ENCODE assay signal across 29 cellular contexts in genomic region chr13:20175907-20176652, GRCh38. TPM values are rescaled to one million over a fixed set of nuclear protein-coding genes. Genes with fewer than 3 reads are reported as not detected.
DNase-seq lines count a peak whose midpoint lies in the region; ATAC-seq and TF ChIP-seq lines count a peak whose summit lies in the region.
"Had no signal": no experiment of that assay in that cellular context is flagged by ENCODE, and none has a peak within 500 bp of the region (broad histone marks: within the 10 kb centered on the region; RNA-seq: fewer than 3 reads in every experiment).

No MANE protein-coding gene starts in this region.

- no peaks in the 10 kb centered on the region for H3K79me2 ChIP-seq in PC-3 (ENCODE audit: low read length)
- H3K79me2 ChIP-seq: parathyroid adenoma had no signal

- peak overlapping the region; percentile 71 for H2AK5ac ChIP-seq in IMR-90 (ENCODE audit: low read depth, low read length)

- in situ Hi-C loops in IMR-90 (cut with MboI; ENCODE audit: low sequenced_read_pairs) = loop anchor here (25.0 kb wide), 3 partner anchors 536 to 1311 kb away; partner anchors contain the start of gene IL17D

- H3K9me3 ChIP-seq in IMR-90 (ENCODE audit: control insufficient read depth, insufficient read depth, low read length) (no peaks in the 10 kb centered on the region), PC-3 (ENCODE audit: low read length) (no peaks in the 10 kb centered on the region), heart left ventricle (no peaks in the 10 kb centered on the region)
- no peaks in the 10 kb centered on the region for H3K9me3 ChIP-seq in CD8-positive, alpha-beta memory T cell (ENCODE audit: low read length)
- H3K9me3 ChIP-seq: body of pancreas had no signal

- H3K4me1 ChIP-seq in IMR-90 (ENCODE audit: control insufficient read depth, insufficient read depth, low read length) (peaks cover 14% of the 10 kb centered on the region; the same call in 1 of the 2 replicates), PC-3 (ENCODE audit: insufficient read depth, low read length) (peaks cover 24% of the 10 kb centered on the region), heart left ventricle (peaks cover 0 to 14% (median 0%) of the 10 kb centered on the region in 12 donors)
- H3K4me1 ChIP-seq in CD8-positive, alpha-beta memory T cell (ENCODE audit: insufficient read depth, low read length) = no peaks in the 10 kb centered on the region
- H3K4me1 ChIP-seq: parathyroid adenoma had no signal

- CTCF ChIA-PET in IMR-90 (lab: Yijun Ruan, JAX) = interaction anchor here (0.6 kb wide), 1 partner anchor 314 kb away, joined by 4 read pairs; no protein-coding TSS in a partner anchor
- CTCF ChIA-PET in PC-3 (lab: Charles Lee) = interaction anchor here (0.6 kb wide), 1 partner anchor 749 kb away, joined by 4 read pairs; no protein-coding TSS in a partner anchor
- CTCF ChIA-PET in CD8-positive, alpha-beta memory T cell (lab: Charles Lee) = interaction anchor here (1.1 kb wide), 1 partner anchor 10 kb away, joined by 4 read pairs; no protein-coding TSS in a partner anchor

- H4K8ac ChIP-seq in IMR-90 (ENCODE audit: low read depth in 2 of 2, low read length in 2 of 2) = peak overlapping the region; percentile 2 to 50; a peak in 1 of 4 replicates

- no peak overlapping the region; the same call in 1 of the 2 replicates for H4K5ac ChIP-seq in IMR-90 (ENCODE audit: low read depth, low read length)

- H3K4me3 ChIP-seq in IMR-90 (ENCODE audit: insufficient read depth, low read depth, low read length) = no peak overlapping the region
- H3K4me3 ChIP-seq in PC-3 (ENCODE audit: low read length) = no peak overlapping the region
- no peak overlapping the region for H3K4me3 ChIP-seq in CD8-positive, alpha-beta memory T cell (ENCODE audit: low read length)
- no peak overlapping the region for H3K4me3 ChIP-seq in heart left ventricle
- H3K4me3 ChIP-seq: body of pancreas, smooth muscle cell had no signal

- peak overlapping the region; percentile 78 for H2BK120ac ChIP-seq in IMR-90 (ENCODE audit: low read depth, low read length)

- H3F3A ChIP-seq in PC-3 (ENCODE audit: low read length, unreplicated experiment) = no peaks in the 10 kb centered on the region

- no peak overlapping the region for H2BK5ac ChIP-seq in IMR-90 (ENCODE audit: low read depth, low read length, poor library complexity, severe bottlenecking)

- peak overlapping the region; percentile 54 for H3K4ac ChIP-seq in IMR-90 (ENCODE audit: low read depth, low read length)

- peak overlapping the region; percentile 83; the same call in 1 of the 2 replicates for H3K27ac ChIP-seq in IMR-90 (ENCODE audit: insufficient read depth, low read length)
- peak overlapping the region; percentile 72 for H3K27ac ChIP-seq in PC-3 (ENCODE audit: low read length)
- H3K27ac ChIP-seq in CD8-positive, alpha-beta memory T cell (ENCODE audit: low read depth, low read length) = no peak overlapping the region
- no peak overlapping the region for H3K27ac ChIP-seq in heart left ventricle
- H3K27ac ChIP-seq: parathyroid adenoma had no signal

- 0 out of 2 replicates have a peak overlapping the region, but pooled peaks have one; percentile 27 for H3K14ac ChIP-seq in IMR-90 (replicated peaks; ENCODE audit: low read depth, low read length)

- H3K9ac ChIP-seq in IMR-90 (ENCODE audit: low read depth, low read length) = no peak overlapping the region
- H3K9ac ChIP-seq in PC-3 (ENCODE audit: low read length) = peak overlapping the region; percentile 58; the same call in 1 of the 2 replicates
- H3K9ac ChIP-seq: parathyroid adenoma had no signal

- peak overlapping the region; percentile 48 for H2AK9ac ChIP-seq in IMR-90 (replicated peaks; ENCODE audit: low read depth, low read length, poor library complexity)

- H2AFZ ChIP-seq in IMR-90 (replicated peaks; ENCODE audit: low read length, poor library complexity) (peak overlapping the region; percentile 37), PC-3 (ENCODE audit: low read length) (no peak overlapping the region)
- H2AFZ ChIP-seq: parathyroid adenoma had no signal

- peaks cover 6 to 9% (median 7%) of the 10 kb centered on the region in 3 donors for H3K4me1 Mint-ChIP-seq in CD8-positive, alpha-beta memory T cell

- ATAC-seq in IMR-90 (ENCODE audit: low read depth) (no peak), PC-3 (no peak), heart left ventricle (no peak)
- ATAC-seq: activated CD8-positive, alpha-beta T cell treated with anti-CD3 and anti-CD28 coated beads for 36 hours; activated T-helper 17 cell treated with anti-CD3 and anti-CD28 coated beads, Interleukin-2, amount 50 U/mL, for 72 hours had no signal

- no peak overlapping the region for H3K23ac ChIP-seq in IMR-90 (ENCODE audit: low read depth, low read length)

- H3K36me3 Mint-ChIP-seq in CD8-positive, alpha-beta memory T cell = no peaks in the 10 kb centered on the region
- H3K36me3 Mint-ChIP-seq: activated naive CD4-positive, alpha-beta T cell treated with anti-CD3 and anti-CD28 coated beads, Interleukin-2, amount 10 ng/mL, durations not matched to agents 7 days and 5 days had no signal

- DNase-seq in IMR-90 (no peak), PC-3 (no peak), head of caudate nucleus (peak in 33 of 42 donors; percentile 32 to 92 (median 65)), putamen (ENCODE audit: low spot score) (peak; percentile 68), heart left ventricle (no peak), AML-193 (lab: John Stamatoyannopoulos, UW) (no peak)
- no peak for DNase-seq in activated CD4-positive, alpha-beta T cell treated with anti-CD3 and anti-CD28 coated beads, Interleukin-2, amount 50 U/mL, for 4 hours
- no peak for DNase-seq in CD8-positive, alpha-beta memory T cell
- DNase-seq: activated CD4-positive, CD25-positive, alpha-beta regulatory T cell treated with anti-CD3 and anti-CD28 coated beads, Interleukin-2, amount 50 U/mL, for 72 hours; activated CD8-positive, alpha-beta T cell treated with anti-CD3 and anti-CD28 coated beads for 36 hours; activated naive CD4-positive, alpha-beta T cell treated with anti-CD3 and anti-CD28 coated beads, Interleukin-2, amount 10 ng/mL, durations not matched to agents 7 days and 5 days; body of pancreas; CD4-positive, alpha-beta T cell; DMS 273 treated with DMSO at 0.1 percent for 48 hours; GOT3; mesendoderm; NCI-H1105; NCI-H2081; NCI-H82; stimulated activated CD4-positive, alpha-beta T cell treated with anti-CD3 and anti-CD28 coated beads, Interleukin-1b, Interleukin-23, amount 100 ng/mL, for 48 hours; stimulated activated naive CD4-positive, alpha-beta T cell treated with Interleukin-2 at 50 U/mL for 16 hours had no signal

- POLR2A ChIA-PET in IMR-90 (lab: Charles Lee; ENCODE audit: unreplicated experiment) = no interaction called here
- POLR2A ChIA-PET in PC-3 (lab: Charles Lee; ENCODE audit: unreplicated experiment) = no interaction called here
- POLR2A ChIA-PET in CD8-positive, alpha-beta memory T cell (lab: Charles Lee) = no interaction called here

- intact Hi-C loops in IMR-90 (cut with micrococcal nuclease) = no loop called here
- intact Hi-C loops in PC-3 (cut with micrococcal nuclease) = loop anchor here (1.0 kb wide), 1 partner anchor 14 kb away; no protein-coding TSS in a partner anchor
- intact Hi-C loops in head of caudate nucleus (cut with DNase I) = no loop called here
- intact Hi-C loops in heart left ventricle (cut with DNase I) = no loop called here

- no peak for TF ChIP-seq RAD21 in IMR-90 (IDR thresholded peaks at IDR 0.05; ENCODE audit: low read length)

- H3K27me3 ChIP-seq in IMR-90 (ENCODE audit: control insufficient read depth, insufficient read depth, low read length) (peaks cover 6% of the 10 kb centered on the region), PC-3 (ENCODE audit: low read length) (no peaks in the 10 kb centered on the region), heart left ventricle (peaks cover 0 to 33% (median 3%) of the 10 kb centered on the region in 9 donors)
- peaks cover 14% of the 10 kb centered on the region for H3K27me3 ChIP-seq in CD8-positive, alpha-beta memory T cell (ENCODE audit: insufficient read depth, low read length, poor library complexity, severe bottlenecking)
- H3K27me3 ChIP-seq: body of pancreas had no signal

- H3K4me3 Mint-ChIP-seq in CD8-positive, alpha-beta memory T cell = no peak overlapping the region
- H3K4me3 Mint-ChIP-seq: activated CD8-positive, alpha-beta T cell treated with anti-CD3 and anti-CD28 coated beads for 36 hours; activated naive CD4-positive, alpha-beta T cell treated with anti-CD3 and anti-CD28 coated beads, Interleukin-2, amount 10 ng/mL, durations not matched to agents 7 days and 5 days; CD4-positive, alpha-beta T cell; neural crest cell; T-helper 1 cell treated with Interleukin-12 subunit alpha and Interleukin-12 subunit beta and Interleukin-4 antibody, amounts not matched to agents 30 μg/mL and 1 μg/mL, for 36 hours had no signal

- no peak overlapping the region; the same call in 1 of the 2 replicates for H3K56ac ChIP-seq in IMR-90 (ENCODE audit: extremely low read depth, insufficient read depth, low read length)

- H2BK15ac ChIP-seq in IMR-90 (ENCODE audit: low read depth, low read length) = peak overlapping the region; percentile 83; the same call in 2 of the 3 replicates

- H3K9me2 ChIP-seq in PC-3 (replicated peaks; ENCODE audit: low read length) = no peaks in the 10 kb centered on the region

- H4K91ac ChIP-seq in IMR-90 (ENCODE audit: insufficient read depth, low read depth, low read length) = peak overlapping the region; percentile 8

- H3K18ac ChIP-seq in IMR-90 (ENCODE audit: low read depth, low read length) = no peak overlapping the region; the same call in 1 of the 2 replicates

- peak overlapping the region; percentile 79; the same call in 1 of the 2 replicates for H2BK20ac ChIP-seq in IMR-90 (ENCODE audit: low read depth, low read length)

- WGBS in IMR-90 (ENCODE audit: extremely low coverage in 2 of 2, insufficient read length in 1 of 2), 2 experiments = 100% methylated on average over 4 of the region's 14 CpGs; no CpG with 5 or more reads in 1 of the 2 experiments
- WGBS in heart left ventricle, 4 donors = 72 to 76% (median 74%) methylated on average over 14 of the region's 14 CpGs

- BruUV-seq in IMR-90 (replicated peaks; lab: Mats Ljungman, UMichigan) (no TSS peak), PC-3 (replicated peaks; lab: Mats Ljungman, UMichigan) (no TSS peak)

- TF ChIP-seq CTCF in IMR-90 (conservative IDR thresholded peaks at IDR 0.05; ENCODE audit: low read depth, low read length) = no peak
- no peak for TF ChIP-seq CTCF in PC-3 (conservative IDR thresholded peaks at IDR 0.05; ENCODE audit: low read depth, low read length)
- TF ChIP-seq CTCF in heart left ventricle (IDR thresholded peaks at IDR 0.05) = no peak

- H3K9me3 Mint-ChIP-seq in CD8-positive, alpha-beta memory T cell = no peaks in the 10 kb centered on the region
- H3K9me3 Mint-ChIP-seq: activated CD8-positive, alpha-beta T cell treated with anti-CD3 and anti-CD28 coated beads for 36 hours; activated naive CD4-positive, alpha-beta T cell treated with anti-CD3 and anti-CD28 coated beads, Interleukin-2, amount 10 ng/mL, durations not matched to agents 7 days and 5 days; activated T-helper 17 cell treated with anti-CD3 and anti-CD28 coated beads, Interleukin-2, amount 50 U/mL, for 72 hours; CD4-positive, alpha-beta T cell; neural crest cell; T-helper 1 cell treated with Interleukin-12 subunit alpha and Interleukin-12 subunit beta and Interleukin-4 antibody, amounts not matched to agents 30 μg/mL and 1 μg/mL, for 36 hours had no signal

- H3K27me3 Mint-ChIP-seq in CD8-positive, alpha-beta memory T cell = peaks cover 55 to 94% of the 10 kb centered on the region in 2 donors

- dilution Hi-C loops in IMR-90 (cut with HindIII; ENCODE audit: low sequenced_read_pairs, unreplicated experiment) = loop anchor here (25.0 kb wide), 1 partner anchor 311 kb away; no protein-coding TSS in a partner anchor

- no peak overlapping the region for H3K4me2 ChIP-seq in IMR-90 (ENCODE audit: low read depth, low read length)
- no peak overlapping the region for H3K4me2 ChIP-seq in PC-3 (ENCODE audit: low read length)

- H4K20me1 ChIP-seq in IMR-90 (ENCODE audit: insufficient read depth, low read length) (no peaks in the 10 kb centered on the region), PC-3 (ENCODE audit: low read length) (no peaks in the 10 kb centered on the region)

- no peak overlapping the region for H3K27ac Mint-ChIP-seq in CD8-positive, alpha-beta memory T cell
- H3K27ac Mint-ChIP-seq: activated CD8-positive, alpha-beta T cell treated with anti-CD3 and anti-CD28 coated beads for 36 hours; activated naive CD4-positive, alpha-beta T cell treated with anti-CD3 and anti-CD28 coated beads, Interleukin-2, amount 10 ng/mL, durations not matched to agents 7 days and 5 days; activated T-helper 17 cell treated with anti-CD3 and anti-CD28 coated beads, Interleukin-2, amount 50 U/mL, for 72 hours; CD4-positive, alpha-beta T cell; T-helper 1 cell treated with Interleukin-12 subunit alpha and Interleukin-12 subunit beta and Interleukin-4 antibody, amounts not matched to agents 30 μg/mL and 1 μg/mL, for 36 hours had no signal

- H3K36me3 ChIP-seq in IMR-90 (ENCODE audit: control insufficient read depth, insufficient read depth, low read length) (no peaks in the 10 kb centered on the region), PC-3 (ENCODE audit: low read depth, low read length) (no peaks in the 10 kb centered on the region), heart left ventricle (no peaks in the 10 kb centered on the region)
- H3K36me3 ChIP-seq in CD8-positive, alpha-beta memory T cell (ENCODE audit: insufficient read depth, low read length) = no peaks in the 10 kb centered on the region

- peaks cover 8% of the 10 kb centered on the region for H3K9me1 ChIP-seq in IMR-90 (ENCODE audit: insufficient read depth, low read length)

- H3K79me1 ChIP-seq in IMR-90 (ENCODE audit: low read depth in 1 of 2, low read length in 2 of 2) = no peaks in the 10 kb centered on the region

- no peak for TF ChIP-seq POLR2A in IMR-90 (IDR thresholded peaks at IDR 0.05; ENCODE audit: low read depth, low read length)
- TF ChIP-seq POLR2A in heart left ventricle (IDR thresholded peaks at IDR 0.05) = no peak

RNA-seq across cellular contexts. Expression of gene GJA3, which starts 15.2 kb away (rescaled TPM):
- 2.7 and 3.6 TPM in 2 replicates for total RNA-seq in IMR-90 (2012; rRNA removed)
- polyA plus RNA-seq in IMR-90 (2012; rRNA removed) = 1.2 and 1.5 TPM in 2 replicates
- polyA plus RNA-seq in IMR-90 (2012; cell fraction: cytosol; rRNA removed) = 0.80 and 1.1 TPM in 2 replicates
- polyA plus RNA-seq in IMR-90 (2012; cell fraction: nucleus; rRNA removed; ENCODE audit: low replicate concordance) = 0.63 and 0.79 TPM in 2 replicates
- 0.55 and 1.2 TPM in 2 replicates for total RNA-seq in PC-3 (2014; rRNA removed)
- 1 to 10 TPM in 1 of 2 experiments, under 1 TPM in 1; 0.85 to 1.0 TPM for total RNA-seq in CD8-positive, alpha-beta memory T cell
- 0.09 TPM for polyA plus RNA-seq in CD8-positive, alpha-beta memory T cell
- 10 to 100 TPM; 13.6 to 30.5 (median 17.9) TPM for total RNA-seq in heart left ventricle
- polyA plus RNA-seq in heart left ventricle = 1 to 10 TPM; 5.4 to 9.3 TPM
- total RNA-seq: body of pancreas; CD4-positive, alpha-beta T cell; neural crest cell had no signal

RNA-seq across cellular contexts. Expression of gene GJB2, which starts 16.7 kb away (rescaled TPM):
- under 0.01 TPM in 2 replicates for total RNA-seq in IMR-90 (2012; rRNA removed)
- 0.09 and 0.17 TPM in 2 replicates for polyA plus RNA-seq in IMR-90 (2012; rRNA removed)
- 0.10 and 0.30 TPM in 2 replicates for polyA plus RNA-seq in IMR-90 (2012; cell fraction: cytosol; rRNA removed)
- 0.52 and 2.5 TPM in 2 replicates for polyA plus RNA-seq in IMR-90 (2012; cell fraction: nucleus; rRNA removed; ENCODE audit: low replicate concordance)
- total RNA-seq in PC-3 (2014; rRNA removed) = 46.5 and 53.0 TPM in 2 replicates
- 10 to 100 TPM; 27.3 to 27.6 TPM for total RNA-seq in CD8-positive, alpha-beta memory T cell
- not detected for polyA plus RNA-seq in CD8-positive, alpha-beta memory T cell
- 1 to 10 TPM in 1 of 9 donors, under 1 TPM in 7, not detected in 1; 0.10 to 2.0 (median 0.22) TPM for total RNA-seq in heart left ventricle
- under 1 TPM; 0.30 to 0.62 TPM for polyA plus RNA-seq in heart left ventricle
- total RNA-seq: dermis microvascular lymphatic vessel endothelial cell, fibroblast of lung, neural crest cell, SK-MEL-5 had no signal

RNA-seq across cellular contexts. Expression of gene GJB6, which starts 56.0 kb away (rescaled TPM):
- total RNA-seq in IMR-90 (2012; rRNA removed) (not detected in 2 replicates), PC-3 (2014; rRNA removed) (0.52 and 0.84 TPM in 2 replicates), heart left ventricle (not detected)
- polyA plus RNA-seq in IMR-90 (2012; rRNA removed) (not detected in 2 replicates), heart left ventricle (not detected)
- not detected in 2 replicates for polyA plus RNA-seq in IMR-90 (2012; cell fraction: cytosol; rRNA removed)
- polyA plus RNA-seq in IMR-90 (2012; cell fraction: nucleus; rRNA removed; ENCODE audit: low replicate concordance) = not detected in 2 replicates
- total RNA-seq in CD8-positive, alpha-beta memory T cell = 1 to 10 TPM; 7.3 to 7.7 TPM
- polyA plus RNA-seq in CD8-positive, alpha-beta memory T cell = not detected
- total RNA-seq: body of pancreas, dermis microvascular lymphatic vessel endothelial cell, fibroblast of lung, neural crest cell, SK-MEL-5 had no signal
- polyA plus RNA-seq: fibroblast of lung had no signal

Comparison
In these comparisons a context has a peak if more than half of its experiments do, and no peak if none do; other contexts are left out.
1. DNase-seq: peak in head of caudate nucleus (33 of 42) and putamen (single experiment); none in IMR-90 (single experiment), PC-3 (single experiment), activated CD4-positive, alpha-beta T cell treated with anti-CD3 and anti-CD28 coated beads, Interleukin-2, amount 50 U/mL, for 4 hours (0 of 2), CD8-positive, alpha-beta memory T cell (0 of 5), heart left ventricle (0 of 5) and AML-193 (0 of 2).
2. H3K27ac ChIP-seq: peak in IMR-90 (single experiment) and PC-3 (single experiment); none in CD8-positive, alpha-beta memory T cell (single experiment) and heart left ventricle (0 of 12).
3. RNA of gene GJB2, which starts 16.7 kb away (total RNA-seq): 46.5 to 53.0 TPM in PC-3 and 27.3 to 27.6 TPM in CD8-positive, alpha-beta memory T cell; 0.10 to 2.0 TPM in heart left ventricle and under 0.01 TPM in IMR-90; every median in the first group is over 4 times any median in the second.